In genomic region chr4:68622731-68623130, GRCh38 we compare ENCODE assay signal across 7 cellular contexts.
ATAC-seq lines count a peak whose summit lies in the region.

No MANE protein-coding gene starts in this region.

- ATAC-seq in GM18502 (IDR thresholded peaks at IDR 0.05; ENCODE audit: poor library complexity, unreplicated experiment) (peak; percentile 79), GM18861 (IDR thresholded peaks at IDR 0.05; ENCODE audit: unreplicated experiment) (peak; percentile 75), GM19324 (IDR thresholded peaks at IDR 0.05; ENCODE audit: low FRiP score, unreplicated experiment) (peak; percentile 67), GM21786 (IDR thresholded peaks at IDR 0.05; ENCODE audit: unreplicated experiment) (peak; percentile 58), HG02981 (IDR thresholded peaks at IDR 0.05; ENCODE audit: unreplicated experiment) (peak; percentile 56), HG03354 (IDR thresholded peaks at IDR 0.05; ENCODE audit: poor library complexity, severe bottlenecking, unreplicated experiment) (peak; percentile 77), HG03575 (IDR thresholded peaks at IDR 0.05; ENCODE audit: extremely low read depth, insufficient number of reproducible peaks, low FRiP score, unreplicated experiment) (peak; percentile 51)

Comparison
In these comparisons a context has a peak if more than half of its experiments do, and no peak if none do; other contexts are left out.
1. Peak in every context shown above with its lines: ATAC-seq.